8 cellular contexts compared by ENCODE assay signal in the genomic region with DNA sequence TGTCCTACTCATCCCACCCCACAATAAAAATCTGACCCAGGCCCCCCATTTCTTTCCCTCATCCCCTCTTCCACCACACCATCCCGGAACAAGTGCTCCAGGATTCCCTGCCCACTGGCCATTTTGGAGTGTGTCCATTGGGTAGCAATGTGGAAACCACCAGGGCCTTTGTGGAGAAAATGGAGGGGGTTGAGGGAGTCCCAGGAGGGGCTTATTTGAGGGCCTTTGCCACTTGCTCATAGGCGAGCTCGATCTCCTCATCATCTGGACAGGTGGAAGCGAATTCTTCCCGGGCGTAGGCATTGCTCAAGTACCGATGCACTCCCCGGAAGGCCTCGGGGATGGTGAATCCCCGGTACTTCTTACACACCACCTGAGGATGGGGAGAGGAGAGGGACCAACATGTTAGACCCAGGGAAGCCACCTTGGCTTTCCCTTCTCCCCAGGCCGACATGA. TPM values are rescaled to one million over a fixed set of nuclear protein-coding genes. Genes with fewer than 3 reads are reported as not detected.
DNase-seq lines count a peak whose midpoint lies in the region; ATAC-seq and TF ChIP-seq lines count a peak whose summit lies in the region.

No MANE protein-coding gene starts in this region.

- no peak overlapping the region for H3K4me3 ChIP-seq in CD8-positive, alpha-beta T cell (ENCODE audit: low read depth, low read length)
- H3K4me3 ChIP-seq in Peyer's patch, result peak overlapping the region in 2 of 4 donors; percentile 68 to 86
- H3K4me3 ChIP-seq in epithelial cell of proximal tubule (ENCODE audit: low read depth, low read length), result peak overlapping the region; percentile 69
- H3K4me3 ChIP-seq in ovary, result no peak overlapping the region

- H3K9me3 Mint-ChIP-seq in CD8-positive, alpha-beta T cell, result no peaks in the 10 kb centered on the region

- no peaks in the 10 kb centered on the region for H3K27me3 ChIP-seq in CD8-positive, alpha-beta T cell (ENCODE audit: insufficient read depth, low read length)
- H3K27me3 ChIP-seq in Peyer's patch (no peaks in the 10 kb centered on the region), ovary (no peaks in the 10 kb centered on the region)

- H3K36me3 ChIP-seq in CD8-positive, alpha-beta T cell (ENCODE audit: insufficient read depth, low read length), result peaks cover 11% of the 10 kb centered on the region
- H3K36me3 ChIP-seq in Peyer's patch, result peaks cover 0 to 54% (median 0%) of the 10 kb centered on the region in 3 donors
- H3K36me3 ChIP-seq in ovary, result no peaks in the 10 kb centered on the region

- peaks cover 66% of the 10 kb centered on the region for H3K4me1 Mint-ChIP-seq in CD8-positive, alpha-beta T cell (ENCODE audit: low read depth)

- no peak for TF ChIP-seq CTCF in CD8-positive, alpha-beta T cell (IDR thresholded peaks at IDR 0.05)
- TF ChIP-seq CTCF in Peyer's patch (IDR thresholded peaks at IDR 0.05) (no peak), epithelial cell of proximal tubule (conservative IDR thresholded peaks at IDR 0.05; ENCODE audit: low read depth, low read length) (no peak), ovary (IDR thresholded peaks at IDR 0.05) (no peak)

- no peak for ATAC-seq in CD8-positive, alpha-beta T cell
- no peak for ATAC-seq in GM18867 (IDR thresholded peaks at IDR 0.05; ENCODE audit: unreplicated experiment)

- DNase-seq in CD8-positive, alpha-beta T cell, result no peak
- DNase-seq in Peyer's patch (no peak), epithelial cell of proximal tubule (ENCODE audit: low read depth) (no peak), ovary (peak in 3 of 5 donors; percentile 28 to 50 (median 41)), DMS114 treated with DMSO at 0.1 percent for 48 hours (lab: John Stamatoyannopoulos, UW; ENCODE audit: unreplicated experiment) (no peak), DMS79 treated with DMSO at 0.1 percent for 48 hours (lab: John Stamatoyannopoulos, UW) (no peak), COLO668 (lab: John Stamatoyannopoulos, UW; ENCODE audit: unreplicated experiment) (no peak)

- peak overlapping the region; percentile 74 for H3K27ac Mint-ChIP-seq in CD8-positive, alpha-beta T cell

- POLR2A ChIA-PET in CD8-positive, alpha-beta T cell (lab: Charles Lee), result interaction anchor here (1.0 to 2.1 kb wide), 9 partner anchors 7 to 92 kb away, joined by 3 to 9 read pairs (median 6); a partner anchor contains a TSS

- H3K27ac ChIP-seq in CD8-positive, alpha-beta T cell (ENCODE audit: low read depth, low read length), result no peak overlapping the region
- H3K27ac ChIP-seq in Peyer's patch, result peak overlapping the region in 3 of 4 donors; percentile 93 to 96 (median 95)
- H3K27ac ChIP-seq in ovary, result peak overlapping the region; percentile 93 to 97

- peak overlapping the region; percentile 97 for H3K4me3 Mint-ChIP-seq in CD8-positive, alpha-beta T cell

- peaks cover 40% of the 10 kb centered on the region for H3K4me1 ChIP-seq in CD8-positive, alpha-beta T cell (ENCODE audit: insufficient read depth, low read length)
- H3K4me1 ChIP-seq in Peyer's patch, result peaks cover 3 to 61% (median 19%) of the 10 kb centered on the region in 4 donors
- H3K4me1 ChIP-seq in ovary (ENCODE audit: insufficient read depth), result peaks cover 10% of the 10 kb centered on the region

- no peaks in the 10 kb centered on the region for H3K9me3 ChIP-seq in CD8-positive, alpha-beta T cell (ENCODE audit: low read length)
- H3K9me3 ChIP-seq in Peyer's patch (no peaks in the 10 kb centered on the region), ovary (no peaks in the 10 kb centered on the region)

- no peak for TF ChIP-seq POLR2A in Peyer's patch (IDR thresholded peaks at IDR 0.05)
- no peak for TF ChIP-seq POLR2A in ovary (IDR thresholded peaks at IDR 0.05)

- CTCF ChIA-PET in CD8-positive, alpha-beta T cell (lab: Charles Lee), result interaction anchor here (0.7 to 9.0 kb wide), 23 partner anchors 8 to 179 kb away, joined by 3 to 74 read pairs (median 4); a partner anchor contains a TSS

- intact Hi-C loops in CD8-positive, alpha-beta T cell (cut with DNase I, micrococcal nuclease), result loop anchor here (1.0 to 10.0 kb wide), 3 partner anchors 8 to 874 kb away; a partner anchor contains a TSS
- intact Hi-C loops in ovary (cut with DNase I), result loop anchor here in 2 of 4 donors (10.0 kb wide), 2 partner anchors 64 to 104 kb away; a partner anchor contains a TSS

- 88 to 91% (median 90%) methylated on average over 11 of the region's 11 CpGs for WGBS in ovary, 3 donors

- peaks cover 48% of the 10 kb centered on the region for H3K36me3 Mint-ChIP-seq in CD8-positive, alpha-beta T cell

- no peak for TF ChIP-seq EP300 in ovary (IDR thresholded peaks at IDR 0.05)

- H3K27me3 Mint-ChIP-seq in CD8-positive, alpha-beta T cell (ENCODE audit: low read depth), result no peaks in the 10 kb centered on the region

RNA-seq across cellular contexts. Expression of a gene that starts 1.6 kb away (rescaled TPM):
- 1 to 10 TPM; 2.1 to 3.4 TPM for total RNA-seq in CD8-positive, alpha-beta T cell
- total RNA-seq in Peyer's patch, result 100 to 1,000 TPM in 1 of 4 donors, 10 to 100 TPM in 3; 25.6 to 136 (median 53.3) TPM
- 61.1 and 87.2 TPM in 2 replicates for total RNA-seq in epithelial cell of proximal tubule
- 100 to 1,000 TPM in 3 of 7 donors, 10 to 100 TPM in 4; 61.2 to 139 (median 95.2) TPM for total RNA-seq in ovary
- 100 to 1,000 TPM in 1 of 2 donors, 10 to 100 TPM in 1; 23.9 to 127 TPM for polyA plus RNA-seq in ovary

RNA-seq across cellular contexts. Expression of a gene that starts 5.7 kb away (rescaled TPM):
- 10 to 100 TPM; 44.6 to 47.5 TPM for total RNA-seq in CD8-positive, alpha-beta T cell
- 100 to 1,000 TPM; 207 to 307 (median 270) TPM for total RNA-seq in Peyer's patch
- total RNA-seq in epithelial cell of proximal tubule, result 938 and 1,262 TPM in 2 replicates
- 100 to 1,000 TPM; 128 to 208 (median 184) TPM for total RNA-seq in ovary
- polyA plus RNA-seq in ovary, result 100 to 1,000 TPM; 199 to 473 TPM

RNA-seq across cellular contexts. Expression of a gene that starts 7.5 kb away (rescaled TPM):
- total RNA-seq in CD8-positive, alpha-beta T cell, result 1 to 10 TPM in 1 of 2 experiments, under 1 TPM in 1; 0.49 to 1.1 TPM
- total RNA-seq in Peyer's patch, result not detected
- total RNA-seq in epithelial cell of proximal tubule, result not detected in 2 replicates
- total RNA-seq in ovary, result under 1 TPM in 3 of 7 donors, not detected in 4; 0.15 to 0.94 (median 0.69) TPM
- under 1 TPM; 0.06 to 0.60 TPM for polyA plus RNA-seq in ovary

RNA-seq across cellular contexts. Expression of a gene that starts 9.1 kb away (rescaled TPM):
- total RNA-seq in CD8-positive, alpha-beta T cell, result not detected
- not detected for total RNA-seq in Peyer's patch
- total RNA-seq in epithelial cell of proximal tubule, result not detected in 2 replicates
- 1 to 10 TPM in 2 of 7 donors, not detected in 5; 1.0 to 4.9 TPM for total RNA-seq in ovary
- polyA plus RNA-seq in ovary, result under 1 TPM in 1 of 2 donors, not detected in 1; 0.17 TPM

RNA-seq across cellular contexts. Expression of a gene that starts 9.1 kb away (rescaled TPM):
- total RNA-seq in CD8-positive, alpha-beta T cell, result 1 to 10 TPM; 7.5 to 8.4 TPM
- total RNA-seq in Peyer's patch (10 to 100 TPM; 21.4 to 72.6 (median 46.1) TPM), epithelial cell of proximal tubule (18.4 and 30.4 TPM in 2 replicates), ovary (10 to 100 TPM in 4 of 7 donors, 1 to 10 TPM in 3; 8.6 to 19.1 (median 14.5) TPM)
- 1 to 10 TPM; 4.8 to 7.8 TPM for polyA plus RNA-seq in ovary

Comparison
In these comparisons a context has a peak if more than half of its experiments do, and no peak if none do; other contexts are left out.
1. DNase-seq: peak in ovary (3 of 5); none in CD8-positive, alpha-beta T cell (0 of 7), Peyer's patch (0 of 3), epithelial cell of proximal tubule (single experiment), DMS114 treated with DMSO at 0.1 percent for 48 hours (single experiment), DMS79 treated with DMSO at 0.1 percent for 48 hours (single experiment) and COLO668 (single experiment).
2. RNA of a gene that starts 1.6 kb away (total RNA-seq): 61.2 to 139 TPM in ovary, 61.1 to 87.2 TPM in epithelial cell of proximal tubule and 25.6 to 136 TPM in Peyer's patch; 2.1 to 3.4 TPM in CD8-positive, alpha-beta T cell; every median in the first group is over 4 times any median in the second.